In genomic region chr10:12707461-12708185, GRCh38 we compare ENCODE assay signal across 1 cellular context.
TF ChIP-seq lines count a peak whose summit lies in the region.

No MANE protein-coding gene starts in this region.

TF ChIP-seq in H1, 55 proteins besides CTCF, POLR2A, EP300 and RAD21 (continued from another document):
- TF ChIP-seq CHD7 (IDR thresholded peaks at IDR 0.05; ENCODE audit: insufficient replicate concordance, low read length), result peak; percentile 23
- peak; percentile 61; the same call in 1 of the 2 replicates for TF ChIP-seq TEAD4 (IDR thresholded peaks at IDR 0.05; ENCODE audit: low read depth, low read length)
- TF ChIP-seq KDM1A (IDR thresholded peaks at IDR 0.05; ENCODE audit: borderline replicate concordance, low read length), result no peak
- TF ChIP-seq TBP (IDR thresholded peaks at IDR 0.05; ENCODE audit: low read depth, low read length), result no peak
- TF ChIP-seq POLR2AphosphoS5 (IDR thresholded peaks at IDR 0.05; ENCODE audit: low read depth, low read length), result no peak
- no peak for TF ChIP-seq FOSL1 (IDR thresholded peaks at IDR 0.05; ENCODE audit: insufficient read depth, low read depth, low read length)
- TF ChIP-seq SIRT6 (IDR thresholded peaks at IDR 0.05; ENCODE audit: low read length), result no peak
- TF ChIP-seq POU5F1 (IDR thresholded peaks at IDR 0.05; ENCODE audit: low read depth, low read length), result no peak
- no peak for TF ChIP-seq ASH2L (IDR thresholded peaks at IDR 0.05; ENCODE audit: low read length)
TF ChIP-seq in H1: peak in this region for 2.
